In genomic region chr7:84263106-84263505, GRCh38 we compare ENCODE assay signal across 36 cellular contexts.
DNase-seq lines count a peak whose midpoint lies in the region; FAIRE-seq and TF ChIP-seq lines count a peak whose summit lies in the region.
"Had no signal": no experiment of that assay in that cellular context is flagged by ENCODE, and none has a peak within 500 bp of the region (broad histone marks: within the 10 kb centered on the region; RNA-seq: fewer than 3 reads in every experiment).

No MANE protein-coding gene starts in this region.

- H3K27ac ChIP-seq in HEK293 (ENCODE audit: extremely low read depth, low read depth, low read length) (no peak overlapping the region), OCI-LY1 (ENCODE audit: low read depth, low read length, poor library complexity, severe bottlenecking) (no peak overlapping the region), astrocyte (ENCODE audit: low read depth, low read length) (no peak overlapping the region), smooth muscle cell (ENCODE audit: low read depth) (peak overlapping the region; percentile 26), uterus (no peak overlapping the region), WERI-Rb-1 (no peak overlapping the region)
- H3K27ac ChIP-seq: 22Rv1; A549; BLaER1; BLaER1 treated with 17β-estradiol and CSF1 and Interleukin-3, amounts not matched to agents 10 nM and 100 nM; C4-2B had no signal

- H2AFZ ChIP-seq in OCI-LY1 (ENCODE audit: low read length) (peak overlapping the region; percentile 35; the same call in 1 of the 2 replicates), astrocyte (ENCODE audit: low read depth, low read length) (no peak overlapping the region), smooth muscle cell (ENCODE audit: low read depth) (no peak overlapping the region)

- no peaks in the 10 kb centered on the region for H3K27me3 Mint-ChIP-seq in astrocyte (ENCODE audit: low read depth, unreplicated experiment)
- H3K27me3 Mint-ChIP-seq: B cell; CD4-positive, alpha-beta memory T cell; CD4-positive, CD25-positive, alpha-beta regulatory T cell; CD8-positive, alpha-beta memory T cell had no signal

- POLR2A ChIA-PET in HEK293 (lab: Yijun Ruan, JAX) = no interaction called here

- H3K9me3 Mint-ChIP-seq in astrocyte (ENCODE audit: unreplicated experiment) = no peaks in the 10 kb centered on the region
- H3K9me3 Mint-ChIP-seq: CD4-positive, alpha-beta T cell; CD8-positive, alpha-beta T cell had no signal

- CTCF ChIA-PET in HEK293 (lab: Yijun Ruan, JAX) = no interaction called here

- no peak overlapping the region for H3K4me3 ChIP-seq in HEK293 (ENCODE audit: low read depth, low read length)
- H3K4me3 ChIP-seq in OCI-LY1 (ENCODE audit: low read depth, low read length, poor library complexity, severe bottlenecking) = no peak overlapping the region
- H3K4me3 ChIP-seq in astrocyte (ENCODE audit: insufficient read depth, low read depth, low read length) = no peak overlapping the region
- no peak overlapping the region for H3K4me3 ChIP-seq in smooth muscle cell
- H3K4me3 ChIP-seq in uterus = no peak overlapping the region
- H3K4me3 ChIP-seq in WERI-Rb-1 (ENCODE audit: low read depth, low read length) = no peak overlapping the region
- H3K4me3 ChIP-seq: A549; BLaER1; BLaER1 treated with 17β-estradiol and CSF1 and Interleukin-3, amounts not matched to agents 10 nM and 100 nM had no signal

- H3K4me1 Mint-ChIP-seq in astrocyte (ENCODE audit: low read depth, unreplicated experiment) = peaks cover 6% of the 10 kb centered on the region
- H3K4me1 Mint-ChIP-seq: B cell; CD14-positive monocyte; CD4-positive, alpha-beta memory T cell; CD4-positive, CD25-positive, alpha-beta regulatory T cell; CD8-positive, alpha-beta memory T cell had no signal

- H3K79me2 ChIP-seq in OCI-LY1 (ENCODE audit: insufficient read depth, low read length) = no peaks in the 10 kb centered on the region
- H3K79me2 ChIP-seq in astrocyte (ENCODE audit: insufficient read depth, low read length) = no peaks in the 10 kb centered on the region
- no peaks in the 10 kb centered on the region for H3K79me2 ChIP-seq in smooth muscle cell (ENCODE audit: low read depth)

- intact Hi-C loops in uterus (cut with DNase I; ENCODE audit: low total_unique reads) = no loop called here

- H3K27me3 ChIP-seq in OCI-LY1 (ENCODE audit: insufficient read depth, low read length) (no peaks in the 10 kb centered on the region), astrocyte (ENCODE audit: insufficient read depth, low read length) (no peaks in the 10 kb centered on the region), smooth muscle cell (ENCODE audit: low read depth) (no peaks in the 10 kb centered on the region), uterus (no peaks in the 10 kb centered on the region), WERI-Rb-1 (ENCODE audit: insufficient read depth, low read depth, severe bottlenecking) (no peaks in the 10 kb centered on the region)
- H3K27me3 ChIP-seq: BE2C; BLaER1; BLaER1 treated with 17β-estradiol and CSF1 and Interleukin-3, amounts not matched to agents 10 nM and 100 nM had no signal

- TF ChIP-seq CTCF in HEK293 (tag by site-specific recombination; IDR thresholded peaks at IDR 0.05) = no peak
- no peak for TF ChIP-seq CTCF in OCI-LY1 (IDR thresholded peaks at IDR 0.05; ENCODE audit: low read length)
- TF ChIP-seq CTCF in astrocyte (IDR thresholded peaks at IDR 0.05; ENCODE audit: insufficient read depth, low read depth, low read length) = no peak
- TF ChIP-seq CTCF in smooth muscle cell (IDR thresholded peaks at IDR 0.05; ENCODE audit: borderline replicate concordance, insufficient read depth, poor library complexity, severe bottlenecking) = no peak
- TF ChIP-seq CTCF in uterus (IDR thresholded peaks at IDR 0.05) = no peak
- TF ChIP-seq CTCF in WERI-Rb-1 (IDR thresholded peaks at IDR 0.05; ENCODE audit: low read depth, low read length) = no peak

- H3K36me3 ChIP-seq in HEK293 (ENCODE audit: control insufficient read depth in 2 of 2, insufficient read depth in 1 of 2, low read length in 2 of 2) = no peaks in the 10 kb centered on the region
- H3K36me3 ChIP-seq in OCI-LY1 (ENCODE audit: insufficient read depth, low read length) = no peaks in the 10 kb centered on the region
- H3K36me3 ChIP-seq in astrocyte (ENCODE audit: insufficient read depth, low read length) = no peaks in the 10 kb centered on the region
- H3K36me3 ChIP-seq in smooth muscle cell (ENCODE audit: low read depth) = no peaks in the 10 kb centered on the region
- H3K36me3 ChIP-seq in uterus = no peaks in the 10 kb centered on the region
- H3K36me3 ChIP-seq in WERI-Rb-1 = no peaks in the 10 kb centered on the region
- H3K36me3 ChIP-seq: BE2C; BLaER1; BLaER1 treated with 17β-estradiol and CSF1 and Interleukin-3, amounts not matched to agents 10 nM and 100 nM had no signal

- no peaks in the 10 kb centered on the region for H3K36me3 Mint-ChIP-seq in astrocyte (ENCODE audit: low read depth, unreplicated experiment)
- H3K36me3 Mint-ChIP-seq: CD14-positive monocyte; CD4-positive, alpha-beta memory T cell; CD4-positive, CD25-positive, alpha-beta regulatory T cell; CD8-positive, alpha-beta memory T cell; CD8-positive, alpha-beta T cell had no signal

- H4K20me1 ChIP-seq in OCI-LY1 (ENCODE audit: insufficient read depth, low read length) (no peaks in the 10 kb centered on the region), astrocyte (ENCODE audit: insufficient read depth, low read length) (no peaks in the 10 kb centered on the region), smooth muscle cell (ENCODE audit: low read depth) (no peaks in the 10 kb centered on the region)
- H4K20me1 ChIP-seq: BLaER1; BLaER1 treated with 17β-estradiol and CSF1 and Interleukin-3, amounts not matched to agents 10 nM and 100 nM had no signal

- no peak for TF ChIP-seq POLR2A in uterus (IDR thresholded peaks at IDR 0.05)

- H3K9ac ChIP-seq in OCI-LY1 (ENCODE audit: low read length) = no peak overlapping the region
- H3K9ac ChIP-seq in astrocyte (ENCODE audit: low read length) = no peak overlapping the region
- H3K9ac ChIP-seq in smooth muscle cell (ENCODE audit: low read depth) = no peak overlapping the region
- H3K9ac ChIP-seq: BLaER1; BLaER1 treated with 17β-estradiol and CSF1 and Interleukin-3, amounts not matched to agents 10 nM and 100 nM had no signal

- H3K9me2 ChIP-seq in OCI-LY1 (ENCODE audit: low read depth, low read length) = no peaks in the 10 kb centered on the region

- H3K4me1 ChIP-seq in HEK293 (ENCODE audit: control insufficient read depth, insufficient read depth, low read length) (no peaks in the 10 kb centered on the region), OCI-LY1 (ENCODE audit: insufficient read depth, low read length, severe bottlenecking) (peaks cover 7% of the 10 kb centered on the region), astrocyte (ENCODE audit: insufficient read depth, low read length) (peaks cover 7% of the 10 kb centered on the region), smooth muscle cell (ENCODE audit: low read depth) (peaks cover 6% of the 10 kb centered on the region), uterus (no peaks in the 10 kb centered on the region)
- H3K4me1 ChIP-seq: BLaER1, Caco-2 had no signal

- H3K4me2 ChIP-seq in OCI-LY1 (ENCODE audit: low read length) (no peak overlapping the region), astrocyte (ENCODE audit: low read length) (no peak overlapping the region), smooth muscle cell (peak overlapping the region; percentile 19)
- H3K4me2 ChIP-seq: A549; BLaER1; BLaER1 treated with 17β-estradiol and CSF1 and Interleukin-3, amounts not matched to agents 10 nM and 100 nM had no signal

- 53% methylated on average over 2 of the region's 2 CpGs for WGBS in smooth muscle cell (ENCODE audit: low lambda C conversion rate)

- H3K4me3 Mint-ChIP-seq in astrocyte (ENCODE audit: unreplicated experiment) = no peak overlapping the region
- H3K4me3 Mint-ChIP-seq: B cell; CD14-positive monocyte; CD4-positive, alpha-beta memory T cell; CD4-positive, alpha-beta T cell; CD4-positive, CD25-positive, alpha-beta regulatory T cell; CD8-positive, alpha-beta memory T cell; CD8-positive, alpha-beta T cell had no signal

- peak; percentile 66 for DNase-seq in astrocyte (ENCODE audit: low read depth)
- DNase-seq in smooth muscle cell (lab: John Stamatoyannopoulos, UW; ENCODE audit: unreplicated experiment) = no peak
- DNase-seq in C1 segment of cervical spinal cord (lab: John Stamatoyannopoulos, UW) = no peak
- DNase-seq in activated CD8-positive, alpha-beta memory T cell treated with anti-CD3 and anti-CD28 coated beads, Interleukin-2, amount 50 U/mL, for 48 hours = no peak
- DNase-seq in uterus = no peak
- DNase-seq in WERI-Rb-1 = no peak
- DNase-seq: 8988T; ACHN; AML-193; BE2C; Caco-2; Calu3; CD4-positive, alpha-beta memory T cell; CD4-positive, alpha-beta T cell; CD4-positive, CD25-positive, alpha-beta regulatory T cell; CD8-positive, alpha-beta memory T cell; CD8-positive, alpha-beta T cell; COR-L47; DMS 273 treated with DMSO at 0.1 percent for 48 hours; DMS153; DMS53; DMS79; DMS79 treated with DMSO at 0.1 percent for 48 hours; DND-41; EL had no signal

- H3F3A ChIP-seq in OCI-LY1 (ENCODE audit: insufficient read depth, low read length) (no peaks in the 10 kb centered on the region), smooth muscle cell (ENCODE audit: low read depth) (no peaks in the 10 kb centered on the region)

- H3K9me3 ChIP-seq in HEK293 (ENCODE audit: control insufficient read depth, insufficient read depth, low read depth, low read length) = no peaks in the 10 kb centered on the region
- H3K9me3 ChIP-seq in OCI-LY1 (ENCODE audit: low read length) = no peaks in the 10 kb centered on the region
- no peaks in the 10 kb centered on the region for H3K9me3 ChIP-seq in astrocyte (ENCODE audit: insufficient read depth, low read depth, low read length)
- H3K9me3 ChIP-seq in smooth muscle cell (replicated peaks; ENCODE audit: low read depth) = no peaks in the 10 kb centered on the region
- H3K9me3 ChIP-seq in uterus = no peaks in the 10 kb centered on the region
- no peaks in the 10 kb centered on the region for H3K9me3 ChIP-seq in WERI-Rb-1 (ENCODE audit: severe bottlenecking)
- H3K9me3 ChIP-seq: A549, BE2C, BLaER1, Caco-2 had no signal

- no peak overlapping the region for H3K27ac Mint-ChIP-seq in astrocyte (ENCODE audit: unreplicated experiment)
- H3K27ac Mint-ChIP-seq: B cell; CD14-positive monocyte; CD4-positive, alpha-beta memory T cell; CD4-positive, alpha-beta T cell; CD4-positive, CD25-positive, alpha-beta regulatory T cell; CD8-positive, alpha-beta memory T cell; CD8-positive, alpha-beta T cell had no signal

- no peak for FAIRE-seq in astrocyte (lab: Jason Lieb, UNC)
- FAIRE-seq: A204.1, D721Med had no signal

TF ChIP-seq in HEK293, 187 proteins besides CTCF, POLR2A, EP300 and RAD21:
- TF ChIP-seq ZNF239 (tag by site-specific recombination; IDR thresholded peaks at IDR 0.05) (no peak), ZNF623 (tag by site-specific recombination; IDR thresholded peaks at IDR 0.05) (no peak), EGR2 (tag by site-specific recombination; IDR thresholded peaks at IDR 0.05; ENCODE audit: low read depth) (peak; percentile 45; the same call in 1 of the 2 replicates), ZFHX2 (tag by site-specific recombination; conservative IDR thresholded peaks at IDR 0.05) (0 out of 2 replicates have a peak, but pooled peaks have one; percentile 26), ZNF23 (tag by site-specific recombination; IDR thresholded peaks at IDR 0.05; ENCODE audit: borderline replicate concordance) (no peak)
